Comparison of ENCODE assay signal across 1 cellular context in the genomic region with DNA sequence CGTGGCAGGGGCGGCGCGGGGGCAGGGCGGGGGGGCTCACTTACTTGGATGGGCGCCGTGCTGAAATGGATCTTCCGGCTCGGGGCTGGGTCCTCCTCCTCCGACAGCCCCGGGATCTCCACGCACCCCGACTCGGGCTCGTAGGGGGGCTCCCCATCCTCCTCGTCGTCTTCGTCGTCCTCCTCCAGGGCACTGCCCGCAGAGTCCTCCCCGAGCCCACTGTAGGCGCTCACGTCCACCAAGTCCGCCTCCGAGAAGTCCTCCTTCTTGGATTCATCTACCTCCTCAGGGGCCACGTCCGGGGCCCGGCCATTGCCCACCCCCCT.
TF ChIP-seq lines count a peak whose summit lies in the region.

No MANE protein-coding gene starts in this region.

TF ChIP-seq in IMR-90, 13 proteins besides CTCF, POLR2A, EP300 and RAD21 (continued from another document):
- TF ChIP-seq, protein P1, sequence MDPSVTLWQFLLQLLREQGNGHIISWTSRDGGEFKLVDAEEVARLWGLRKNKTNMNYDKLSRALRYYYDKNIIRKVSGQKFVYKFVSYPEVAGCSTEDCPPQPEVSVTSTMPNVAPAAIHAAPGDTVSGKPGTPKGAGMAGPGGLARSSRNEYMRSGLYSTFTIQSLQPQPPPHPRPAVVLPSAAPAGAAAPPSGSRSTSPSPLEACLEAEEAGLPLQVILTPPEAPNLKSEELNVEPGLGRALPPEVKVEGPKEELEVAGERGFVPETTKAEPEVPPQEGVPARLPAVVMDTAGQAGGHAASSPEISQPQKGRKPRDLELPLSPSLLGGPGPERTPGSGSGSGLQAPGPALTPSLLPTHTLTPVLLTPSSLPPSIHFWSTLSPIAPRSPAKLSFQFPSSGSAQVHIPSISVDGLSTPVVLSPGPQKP (IDR thresholded peaks at IDR 0.05; ENCODE audit: borderline replicate concordance, low read depth, low read length): no peak
- TF ChIP-seq NFE2L2 (IDR thresholded peaks at IDR 0.05; ENCODE audit: low read depth, low read length): no peak
- TF ChIP-seq RCOR1 (IDR thresholded peaks at IDR 0.05; ENCODE audit: insufficient replicate concordance, low read length): no peak
- TF ChIP-seq MAZ (IDR thresholded peaks at IDR 0.05; ENCODE audit: borderline replicate concordance, low read depth, low read length): no peak
- TF ChIP-seq RFX5 (IDR thresholded peaks at IDR 0.05; ENCODE audit: low read depth, low read length): no peak
- no peak for TF ChIP-seq SMC3 (IDR thresholded peaks at IDR 0.05; ENCODE audit: low read depth, low read length)
- TF ChIP-seq FOS (IDR thresholded peaks at IDR 0.05; ENCODE audit: low read depth, low read length): no peak
- no peak for TF ChIP-seq CHD1 (IDR thresholded peaks at IDR 0.05; ENCODE audit: low read depth, low read length)
- TF ChIP-seq MXI1 (IDR thresholded peaks at IDR 0.05; ENCODE audit: borderline replicate concordance, low read depth, low read length): no peak; the same call in 1 of the 2 replicates
- TF ChIP-seq, protein P2, sequence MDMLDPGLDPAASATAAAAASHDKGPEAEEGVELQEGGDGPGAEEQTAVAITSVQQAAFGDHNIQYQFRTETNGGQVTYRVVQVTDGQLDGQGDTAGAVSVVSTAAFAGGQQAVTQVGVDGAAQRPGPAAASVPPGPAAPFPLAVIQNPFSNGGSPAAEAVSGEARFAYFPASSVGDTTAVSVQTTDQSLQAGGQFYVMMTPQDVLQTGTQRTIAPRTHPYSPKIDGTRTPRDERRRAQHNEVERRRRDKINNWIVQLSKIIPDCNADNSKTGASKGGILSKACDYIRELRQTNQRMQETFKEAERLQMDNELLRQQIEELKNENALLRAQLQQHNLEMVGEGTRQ (IDR thresholded peaks at IDR 0.05; ENCODE audit: low read depth, low read length): no peak
TF ChIP-seq in IMR-90: peak in this region for 0.
